18 cellular contexts compared by ENCODE assay signal in genomic region chr4:31053451-31053850, GRCh38.
A peak's percentile ranks its signal among the peaks of the same experiment; 100 is the strongest.
DNase-seq lines count a peak whose midpoint lies in the region; ATAC-seq and TF ChIP-seq lines count a peak whose summit lies in the region.
"Had no signal": no experiment of that assay in that cellular context is flagged by ENCODE, and none has a peak within 500 bp of the region (broad histone marks: within the 10 kb centered on the region; RNA-seq: fewer than 3 reads in every experiment).

No MANE protein-coding gene starts in this region.

- H3K36me3 ChIP-seq in HCT116 (ENCODE audit: control insufficient read depth in 1 of 2, insufficient read depth in 2 of 2, low read length in 2 of 2) (0 out of 4 replicates have a peak, but pooled peaks cover 0 to 6% of the 10 kb centered on the region in 2 experiments), brain microvascular endothelial cell (replicated peaks) (no peaks in the 10 kb centered on the region)
- H3K36me3 ChIP-seq: BLaER1 treated with 17β-estradiol and CSF1 and Interleukin-3, amounts not matched to agents 10 nM and 100 nM had no signal

- intact Hi-C loops in HCT116 (cut with micrococcal nuclease), result loop anchor here (5.0 kb wide), 1 partner anchor 184 kb away; no protein-coding TSS in a partner anchor
- intact Hi-C loops in activated T-helper 1 cell treated with anti-CD3 and anti-CD28 coated beads, Interleukin-12 subunit alpha, Interleukin-12 subunit beta, Interleukin-2, Interleukin-4 antibody, amounts not matched to agents 30 ng/mL and 10 ng/mL and 1 ng/mL, durations not matched to agents 14 hours and 24 hours and 36 hours (cut with micrococcal nuclease), result no loop called here

- H3K27ac ChIP-seq in HCT116 (ENCODE audit: low read depth, low read length) (peak overlapping the region; percentile 86), brain microvascular endothelial cell (no peak overlapping the region)
- H3K27ac ChIP-seq: 22Rv1; A549; BLaER1 treated with 17β-estradiol and CSF1 and Interleukin-3, amounts not matched to agents 10 nM and 100 nM; C4-2B had no signal

- H3K4me3 ChIP-seq in HCT116 (replicated peaks in 1 of 2; ENCODE audit: low read depth in 1 of 2, low read length in 2 of 2), result peak overlapping the region in 1 of 2 experiments; percentile 7; a peak in 1 of 4 replicates
- H3K4me3 ChIP-seq in brain microvascular endothelial cell (ENCODE audit: low read depth, low read length), result no peak overlapping the region
- H3K4me3 ChIP-seq: A549; BLaER1 treated with 17β-estradiol and CSF1 and Interleukin-3, amounts not matched to agents 10 nM and 100 nM had no signal

- no peaks in the 10 kb centered on the region for H4K20me1 ChIP-seq in HCT116 (ENCODE audit: insufficient read depth)
- H4K20me1 ChIP-seq: BLaER1 treated with 17β-estradiol and CSF1 and Interleukin-3, amounts not matched to agents 10 nM and 100 nM had no signal

- peak; percentile 39; the same call in 1 of the 2 replicates for ATAC-seq in HCT116
- ATAC-seq in GM18498 (IDR thresholded peaks at IDR 0.05; ENCODE audit: unreplicated experiment), result no peak
- ATAC-seq in GM18517 (IDR thresholded peaks at IDR 0.05; ENCODE audit: unreplicated experiment), result no peak
- ATAC-seq: A549; CD8-positive, alpha-beta T cell had no signal

- TF ChIP-seq CTCF in HCT116 (IDR thresholded peaks at IDR 0.05 in 2 of 3, conservative IDR thresholded peaks at IDR 0.05 in 1 of 3; ENCODE audit: borderline replicate concordance in 1 of 3, insufficient read depth in 1 of 3, low read depth in 2 of 3, low read length in 2 of 3) (no peak), brain microvascular endothelial cell (IDR thresholded peaks at IDR 0.05; ENCODE audit: low read depth, low read length, missing control alignments) (no peak), osteocyte (IDR thresholded peaks at IDR 0.05) (no peak)

- H3K79me2 ChIP-seq in HCT116 (ENCODE audit: insufficient read depth, low read length), result peaks cover 95% of the 10 kb centered on the region

- H3K4me3 Mint-ChIP-seq in osteocyte (ENCODE audit: unreplicated experiment), result no peak overlapping the region
- H3K4me3 Mint-ChIP-seq in activated T-helper 1 cell treated with anti-CD3 and anti-CD28 coated beads, Interleukin-12 subunit alpha, Interleukin-12 subunit beta, Interleukin-2, Interleukin-4 antibody, amounts not matched to agents 30 ng/mL and 10 ng/mL and 1 ng/mL, durations not matched to agents 14 hours and 24 hours and 36 hours, result no peak overlapping the region
- H3K4me3 Mint-ChIP-seq: B cell; CD4-positive, alpha-beta T cell; CD8-positive, alpha-beta T cell had no signal

- H3K27me3 ChIP-seq in HCT116 (ENCODE audit: insufficient read depth, low read length) (no peaks in the 10 kb centered on the region), brain microvascular endothelial cell (replicated peaks) (no peaks in the 10 kb centered on the region)
- H3K27me3 ChIP-seq: BLaER1 treated with 17β-estradiol and CSF1 and Interleukin-3, amounts not matched to agents 10 nM and 100 nM had no signal

- CTCF ChIA-PET in HCT116 (lab: Charles Lee), result no interaction called here

- no peaks in the 10 kb centered on the region for H3K27me3 Mint-ChIP-seq in osteocyte (ENCODE audit: unreplicated experiment)
- no peaks in the 10 kb centered on the region for H3K27me3 Mint-ChIP-seq in activated T-helper 1 cell treated with anti-CD3 and anti-CD28 coated beads, Interleukin-12 subunit alpha, Interleukin-12 subunit beta, Interleukin-2, Interleukin-4 antibody, amounts not matched to agents 30 ng/mL and 10 ng/mL and 1 ng/mL, durations not matched to agents 14 hours and 24 hours and 36 hours (ENCODE audit: insufficient read depth)
- H3K27me3 Mint-ChIP-seq: B cell; CD4-positive, alpha-beta T cell had no signal

- H3K36me3 Mint-ChIP-seq in osteocyte (ENCODE audit: unreplicated experiment), result peaks cover 5% of the 10 kb centered on the region
- H3K36me3 Mint-ChIP-seq in activated T-helper 1 cell treated with anti-CD3 and anti-CD28 coated beads, Interleukin-12 subunit alpha, Interleukin-12 subunit beta, Interleukin-2, Interleukin-4 antibody, amounts not matched to agents 30 ng/mL and 10 ng/mL and 1 ng/mL, durations not matched to agents 14 hours and 24 hours and 36 hours (ENCODE audit: low read depth), result no peaks in the 10 kb centered on the region
- H3K36me3 Mint-ChIP-seq: CD8-positive, alpha-beta T cell had no signal

- no peaks in the 10 kb centered on the region for H3K9me2 ChIP-seq in HCT116 (ENCODE audit: insufficient read depth)

- no peaks in the 10 kb centered on the region for H3K9me3 Mint-ChIP-seq in osteocyte (ENCODE audit: unreplicated experiment)
- H3K9me3 Mint-ChIP-seq in activated T-helper 1 cell treated with anti-CD3 and anti-CD28 coated beads, Interleukin-12 subunit alpha, Interleukin-12 subunit beta, Interleukin-2, Interleukin-4 antibody, amounts not matched to agents 30 ng/mL and 10 ng/mL and 1 ng/mL, durations not matched to agents 14 hours and 24 hours and 36 hours, result no peaks in the 10 kb centered on the region

- POLR2A ChIA-PET in HCT116 (lab: Charles Lee), result no interaction called here

- H3K9ac ChIP-seq in HCT116 (ENCODE audit: low read length), result peak overlapping the region; percentile 54
- H3K9ac ChIP-seq: BLaER1 treated with 17β-estradiol and CSF1 and Interleukin-3, amounts not matched to agents 10 nM and 100 nM had no signal

- peaks cover 88 to 97% of the 10 kb centered on the region in 2 experiments for H3K4me1 ChIP-seq in HCT116 (ENCODE audit: control insufficient read depth in 1 of 2, insufficient read depth in 2 of 2, low read length in 2 of 2)
- H3K4me1 ChIP-seq: A549; BLaER1 treated with 17β-estradiol and CSF1 and Interleukin-3, amounts not matched to agents 10 nM and 100 nM had no signal

- peak overlapping the region; percentile 13 for H3K27ac Mint-ChIP-seq in osteocyte (ENCODE audit: unreplicated experiment)
- no peak overlapping the region for H3K27ac Mint-ChIP-seq in activated T-helper 1 cell treated with anti-CD3 and anti-CD28 coated beads, Interleukin-12 subunit alpha, Interleukin-12 subunit beta, Interleukin-2, Interleukin-4 antibody, amounts not matched to agents 30 ng/mL and 10 ng/mL and 1 ng/mL, durations not matched to agents 14 hours and 24 hours and 36 hours
- H3K27ac Mint-ChIP-seq: B cell; CD4-positive, alpha-beta T cell; CD8-positive, alpha-beta T cell had no signal

- no peak for TF ChIP-seq RAD21 in HCT116 (IDR thresholded peaks at IDR 0.05; ENCODE audit: low read depth)

- H3K9me3 ChIP-seq in HCT116 (ENCODE audit: control insufficient read depth in 1 of 2, insufficient read depth in 1 of 2, low read depth in 1 of 2, low read length in 2 of 2), result no peaks in the 10 kb centered on the region
- H3K9me3 ChIP-seq: A549; BLaER1 treated with 17β-estradiol and CSF1 and Interleukin-3, amounts not matched to agents 10 nM and 100 nM; Caco-2 had no signal

- RAD21 ChIA-PET in HCT116 (lab: Charles Lee; ENCODE audit: low non-redundant PET in 1 of 2, low total read pairs in 2 of 2, uncharacterized antibody in 2 of 2, unreplicated experiment in 2 of 2), result no interaction called here

- DNase-seq in HCT116 (ENCODE audit: low read depth, low spot score) (no peak), brain microvascular endothelial cell (peak; percentile 10), osteocyte (ENCODE audit: extremely low spot score, unreplicated experiment) (no peak)
- DNase-seq in activated T-helper 1 cell treated with anti-CD3 and anti-CD28 coated beads, Interleukin-12 subunit alpha, Interleukin-12 subunit beta, Interleukin-2, Interleukin-4 antibody, amounts not matched to agents 30 ng/mL and 10 ng/mL and 1 ng/mL, durations not matched to agents 14 hours and 24 hours and 36 hours (ENCODE audit: low spot score), result no peak
- DNase-seq: AML-193; Caco-2; Calu3; CD4-positive, alpha-beta T cell; CD8-positive, alpha-beta T cell; DMS79 treated with DMSO at 0.1 percent for 48 hours; GF-D8 had no signal

- H3K4me2 ChIP-seq in HCT116 (ENCODE audit: low read length), result peak overlapping the region; percentile 58
- H3K4me2 ChIP-seq: A549; BLaER1 treated with 17β-estradiol and CSF1 and Interleukin-3, amounts not matched to agents 10 nM and 100 nM had no signal

- peaks cover 22% of the 10 kb centered on the region for H3K4me1 Mint-ChIP-seq in osteocyte (ENCODE audit: unreplicated experiment)
- H3K4me1 Mint-ChIP-seq in activated T-helper 1 cell treated with anti-CD3 and anti-CD28 coated beads, Interleukin-12 subunit alpha, Interleukin-12 subunit beta, Interleukin-2, Interleukin-4 antibody, amounts not matched to agents 30 ng/mL and 10 ng/mL and 1 ng/mL, durations not matched to agents 14 hours and 24 hours and 36 hours (ENCODE audit: low read depth), result no peaks in the 10 kb centered on the region
- H3K4me1 Mint-ChIP-seq: B cell had no signal

- no peak overlapping the region for H2AFZ ChIP-seq in HCT116 (ENCODE audit: low read depth, low read length, poor library complexity, severe bottlenecking)

- no peak for TF ChIP-seq POLR2A in HCT116 (IDR thresholded peaks at IDR 0.05; ENCODE audit: borderline replicate concordance, extremely low read depth, insufficient read depth, insufficient read length)

- BruUV-seq in HCT116 (replicated peaks; lab: Mats Ljungman, UMichigan), result no TSS peak

- in situ Hi-C loops in brain microvascular endothelial cell (cut with HindIII; ENCODE audit: low pct_ligation_motif_present, low sequenced_read_pairs), result no loop called here

TF ChIP-seq in HCT116, 20 proteins besides CTCF, POLR2A, EP300 and RAD21:
- TF ChIP-seq JUND (IDR thresholded peaks at IDR 0.05) (peak; percentile 57; the same call in 1 of the 2 replicates), SP1 (IDR thresholded peaks at IDR 0.05; ENCODE audit: low read depth) (peak; percentile 62), FOSL1 (IDR thresholded peaks at IDR 0.05; ENCODE audit: low read depth) (peak; percentile 57; the same call in 1 of the 2 replicates), ELF1 (IDR thresholded peaks at IDR 0.05; ENCODE audit: borderline replicate concordance, low read depth) (no peak), EGR1 (IDR thresholded peaks at IDR 0.05; ENCODE audit: low read depth) (no peak)
